28 cellular contexts compared by ENCODE assay signal in genomic region chr13:113924184-113924583, GRCh38. TPM values are rescaled to one million over a fixed set of nuclear protein-coding genes. Genes with fewer than 3 reads are reported as not detected.
"Had no signal": no experiment of that assay in that cellular context is flagged by ENCODE, and none has a peak within 500 bp of the region (broad histone marks: within the 10 kb centered on the region; RNA-seq: fewer than 3 reads in every experiment).

No MANE protein-coding gene starts in this region.

- DNase-seq: activated CD4-positive, alpha-beta T cell treated with anti-CD3 and anti-CD28 coated beads for 4 hours; activated CD4-positive, alpha-beta T cell treated with anti-CD3 and anti-CD28 coated beads, Interleukin-2, amount 50 U/mL, for 4 hours; activated CD8-positive, alpha-beta T cell treated with anti-CD3 and anti-CD28 coated beads, Interleukin-2, amount 10 ng/mL, durations not matched to agents 7 days and 5 days; activated naive CD8-positive, alpha-beta T cell treated with anti-CD3 and anti-CD28 coated beads, Interleukin-2, amount 50 U/mL, for 24 hours; amniotic stem cell; body of pancreas; central memory CD4-positive, alpha-beta T cell; MG63; MV-4-11; NCI-H1092 treated with DMSO at 0.1 percent for 48 hours; NCI-H1417 treated with DMSO at 0.1 percent for 48 hours; NCI-H1694; NCI-H2029; NCI-H2107; NCI-H2171 treated with DMSO at 0.1 percent for 48 hours; NCI-H226; NCI-H526; NCI-H82; OCI-M1; Right ventricle myocardium superior; RPMI8226; SJCRH30; SK-N-SH; T-helper 1 cell had no signal

- H3K27me3 ChIP-seq: ascending aorta, body of pancreas, MG63, SJCRH30 had no signal

- H3K27ac ChIP-seq: ascending aorta, body of pancreas, SJCRH30, VCaP had no signal

- H3K9me3 ChIP-seq: ascending aorta, body of pancreas, SK-N-SH had no signal

- H3K4me3 ChIP-seq: ascending aorta, body of pancreas, MG63, SJCRH30 had no signal

- H3K36me3 ChIP-seq: ascending aorta, MG63, SJCRH30 had no signal

RNA-seq across cellular contexts. Expression of gene C13orf46, which starts 49.7 kb away (rescaled TPM):
- total RNA-seq: bronchial epithelial cell, NCI-H460 had no signal
